ENCODE assay signal across 1 cellular context in the genomic region with DNA sequence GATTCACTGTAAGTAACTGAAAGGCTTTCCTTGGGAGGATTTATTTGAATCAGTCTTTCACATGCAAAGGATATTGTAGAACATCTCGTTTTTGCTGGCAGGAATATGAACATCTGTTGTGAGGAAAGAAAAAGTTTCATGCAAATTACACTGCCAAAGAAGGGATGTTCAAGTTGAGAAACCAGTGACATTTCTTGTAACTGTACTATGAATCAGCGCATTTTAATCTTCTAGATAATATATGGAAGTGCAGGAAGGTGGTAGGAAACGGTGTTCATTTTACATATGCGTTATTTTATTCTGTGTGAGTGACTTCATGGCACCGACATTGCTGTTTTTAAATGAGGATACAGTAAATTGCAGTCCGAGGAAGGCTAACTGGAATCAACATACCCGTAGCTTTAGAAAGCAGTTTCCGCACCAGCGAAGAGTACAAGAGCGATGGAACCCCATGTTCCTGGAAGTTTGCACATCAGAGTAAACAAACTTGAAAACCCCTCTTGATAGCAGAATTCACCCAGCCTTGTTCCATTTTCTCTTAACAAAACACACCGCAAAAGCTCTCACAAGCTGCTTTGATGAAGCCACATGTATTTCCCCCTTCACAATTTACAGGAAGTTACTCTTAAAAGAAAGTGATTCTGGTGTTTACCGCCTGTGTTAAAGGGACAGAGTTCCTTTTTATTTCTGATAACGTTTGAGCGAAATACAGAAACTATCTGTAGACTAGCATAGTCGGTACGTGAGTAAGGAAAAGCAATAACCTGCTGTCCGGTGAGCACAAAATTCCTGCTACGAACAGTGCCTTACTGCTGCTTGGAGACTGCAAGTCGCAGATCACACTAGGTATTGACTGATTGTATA.
TF ChIP-seq lines count a peak whose summit lies in the region.

No MANE protein-coding gene starts in this region.

TF ChIP-seq in K562, 482 proteins besides CTCF, POLR2A, EP300 and RAD21 (continued from another document and continues in another):
- TF ChIP-seq ZNF592 (IDR thresholded peaks at IDR 0.05) (peak; percentile 37), KLF13 (tag; IDR thresholded peaks at IDR 0.05; ENCODE audit: borderline replicate concordance, low read depth) (no peak), POLR2B (IDR thresholded peaks at IDR 0.05; ENCODE audit: low read depth, partially characterized antibody) (peak; percentile 22), RBM39 (optimal IDR thresholded peaks at IDR 0.05; ENCODE audit: low read depth, low read length) (no peak), ZEB2 (IDR thresholded peaks at IDR 0.05) (no peak), SMARCB1 (IDR thresholded peaks at IDR 0.05; ENCODE audit: insufficient read length, low read depth) (no peak), C11orf30 (IDR thresholded peaks at IDR 0.05; ENCODE audit: low read depth) (peak; percentile 86), GTF2E2 (tag; IDR thresholded peaks at IDR 0.05) (no peak), RUNX1 (IDR thresholded peaks at IDR 0.05; ENCODE audit: low read depth) (no peak), GABPA (tag; conservative IDR thresholded peaks at IDR 0.05; ENCODE audit: low read depth) (peak; percentile 53; the same call in 1 of the 2 replicates), L3MBTL2 (IDR thresholded peaks at IDR 0.05) (no peak; the same call in 1 of the 2 replicates), HNRNPLL (IDR thresholded peaks at IDR 0.05; ENCODE audit: low read depth, low read length, poor library complexity, severe bottlenecking) (no peak), NCOA4 (IDR thresholded peaks at IDR 0.05; ENCODE audit: partially characterized antibody) (no peak), ZNF121 (CRISPR knock-in tag; conservative IDR thresholded peaks at IDR 0.05) (no peak), NFE2L1 (tag; IDR thresholded peaks at IDR 0.05; ENCODE audit: borderline replicate concordance, low read depth) (peak; percentile 25; the same call in 1 of the 2 replicates), TFAM (CRISPR knock-in tag; conservative IDR thresholded peaks at IDR 0.05) (no peak), ZNF766 (CRISPR knock-in tag; conservative IDR thresholded peaks at IDR 0.05) (peak; percentile 71), SPI1 (IDR thresholded peaks at IDR 0.05; ENCODE audit: borderline replicate concordance, low read depth, low read length) (no peak), HDAC3 (IDR thresholded peaks at IDR 0.05; ENCODE audit: borderline replicate concordance, partially characterized antibody) (no peak), MXD1 (CRISPR knock-in tag; IDR thresholded peaks at IDR 0.05; ENCODE audit: borderline replicate concordance, poor library complexity, severe bottlenecking) (no peak), ZNF644 (tag; IDR thresholded peaks at IDR 0.05; ENCODE audit: low read depth) (peak; percentile 39; the same call in 1 of the 2 replicates), HDAC8 (tag; IDR thresholded peaks at IDR 0.05) (no peak), PHF8 (IDR thresholded peaks at IDR 0.05; ENCODE audit: borderline replicate concordance, low read length) (peak; percentile 40; the same call in 1 of the 2 replicates), NFIX (CRISPR knock-in tag; IDR thresholded peaks at IDR 0.05; ENCODE audit: low read depth) (no peak), TCF7 (IDR thresholded peaks at IDR 0.05; ENCODE audit: borderline replicate concordance) (no peak), THAP12 (CRISPR knock-in tag; IDR thresholded peaks at IDR 0.05) (no peak), BHLHE40 (IDR thresholded peaks at IDR 0.05; ENCODE audit: low read length) (no peak), PHTF2 (CRISPR knock-in tag; IDR thresholded peaks at IDR 0.05) (no peak), ZNF24 (IDR thresholded peaks at IDR 0.05) (no peak), KLF1 (tag; IDR thresholded peaks at IDR 0.05) (no peak), EGR1 (conservative IDR thresholded peaks at IDR 0.05) (no peak), NCOA1 (IDR thresholded peaks at IDR 0.05; ENCODE audit: low read depth) (no peak), SP2 (IDR thresholded peaks at IDR 0.05; ENCODE audit: extremely low read depth, low read depth, low read length, poor library complexity, severe bottlenecking) (no peak), XRCC4 (IDR thresholded peaks at IDR 0.05; ENCODE audit: extremely low read depth, insufficient read depth, insufficient read length) (no peak), PATZ1 (CRISPR knock-in tag; IDR thresholded peaks at IDR 0.05; ENCODE audit: borderline replicate concordance) (no peak), RAD51 (IDR thresholded peaks at IDR 0.05; ENCODE audit: borderline replicate concordance, low read depth) (no peak), PRMT5 (CRISPR knock-in tag; IDR thresholded peaks at IDR 0.05) (no peak)
- TF ChIP-seq, protein P1, sequence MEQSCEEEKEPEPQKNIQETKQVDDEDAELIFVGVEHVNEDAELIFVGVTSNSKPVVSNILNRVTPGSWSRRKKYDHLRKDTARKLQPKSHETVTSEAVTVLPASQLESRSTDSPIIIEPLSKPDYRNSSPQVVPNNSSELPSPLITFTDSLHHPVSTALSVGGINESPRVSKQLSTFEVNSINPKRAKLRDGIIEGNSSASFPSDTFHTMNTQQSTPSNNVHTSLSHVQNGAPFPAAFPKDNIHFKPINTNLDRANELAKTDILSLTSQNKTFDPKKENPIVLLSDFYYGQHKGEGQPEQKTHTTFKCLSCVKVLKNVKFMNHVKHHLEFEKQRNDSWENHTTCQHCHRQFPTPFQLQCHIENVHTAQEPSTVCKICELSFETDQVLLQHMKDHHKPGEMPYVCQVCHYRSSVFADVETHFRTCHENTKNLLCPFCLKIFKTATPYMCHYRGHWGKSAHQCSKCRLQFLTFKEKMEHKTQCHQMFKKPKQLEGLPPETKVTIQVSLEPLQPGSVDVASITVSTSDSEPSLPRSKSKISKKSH (CRISPR knock-in tag; IDR thresholded peaks at IDR 0.05): no peak
- TF ChIP-seq, protein P2, sequence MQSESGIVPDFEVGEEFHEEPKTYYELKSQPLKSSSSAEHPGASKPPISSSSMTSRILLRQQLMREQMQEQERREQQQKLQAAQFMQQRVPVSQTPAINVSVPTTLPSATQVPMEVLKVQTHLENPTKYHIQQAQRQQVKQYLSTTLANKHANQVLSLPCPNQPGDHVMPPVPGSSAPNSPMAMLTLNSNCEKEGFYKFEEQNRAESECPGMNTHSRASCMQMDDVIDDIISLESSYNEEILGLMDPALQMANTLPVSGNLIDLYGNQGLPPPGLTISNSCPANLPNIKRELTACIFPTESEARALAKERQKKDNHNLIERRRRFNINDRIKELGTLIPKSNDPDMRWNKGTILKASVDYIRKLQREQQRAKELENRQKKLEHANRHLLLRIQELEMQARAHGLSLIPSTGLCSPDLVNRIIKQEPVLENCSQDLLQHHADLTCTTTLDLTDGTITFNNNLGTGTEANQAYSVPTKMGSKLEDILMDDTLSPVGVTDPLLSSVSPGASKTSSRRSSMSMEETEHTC (IDR thresholded peaks at IDR 0.05): no peak
- TF ChIP-seq, protein P3, sequence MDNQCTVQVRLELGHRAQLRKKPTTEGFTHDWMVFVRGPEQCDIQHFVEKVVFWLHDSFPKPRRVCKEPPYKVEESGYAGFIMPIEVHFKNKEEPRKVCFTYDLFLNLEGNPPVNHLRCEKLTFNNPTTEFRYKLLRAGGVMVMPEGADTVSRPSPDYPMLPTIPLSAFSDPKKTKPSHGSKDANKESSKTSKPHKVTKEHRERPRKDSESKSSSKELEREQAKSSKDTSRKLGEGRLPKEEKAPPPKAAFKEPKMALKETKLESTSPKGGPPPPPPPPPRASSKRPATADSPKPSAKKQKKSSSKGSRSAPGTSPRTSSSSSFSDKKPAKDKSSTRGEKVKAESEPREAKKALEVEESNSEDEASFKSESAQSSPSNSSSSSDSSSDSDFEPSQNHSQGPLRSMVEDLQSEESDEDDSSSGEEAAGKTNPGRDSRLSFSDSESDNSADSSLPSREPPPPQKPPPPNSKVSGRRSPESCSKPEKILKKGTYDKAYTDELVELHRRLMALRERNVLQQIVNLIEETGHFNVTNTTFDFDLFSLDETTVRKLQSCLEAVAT (IDR thresholded peaks at IDR 0.05): 0 out of 4 replicates have a peak, but pooled peaks of 1 of the 2 experiments have one; percentile 32
- TF ChIP-seq, protein P4, sequence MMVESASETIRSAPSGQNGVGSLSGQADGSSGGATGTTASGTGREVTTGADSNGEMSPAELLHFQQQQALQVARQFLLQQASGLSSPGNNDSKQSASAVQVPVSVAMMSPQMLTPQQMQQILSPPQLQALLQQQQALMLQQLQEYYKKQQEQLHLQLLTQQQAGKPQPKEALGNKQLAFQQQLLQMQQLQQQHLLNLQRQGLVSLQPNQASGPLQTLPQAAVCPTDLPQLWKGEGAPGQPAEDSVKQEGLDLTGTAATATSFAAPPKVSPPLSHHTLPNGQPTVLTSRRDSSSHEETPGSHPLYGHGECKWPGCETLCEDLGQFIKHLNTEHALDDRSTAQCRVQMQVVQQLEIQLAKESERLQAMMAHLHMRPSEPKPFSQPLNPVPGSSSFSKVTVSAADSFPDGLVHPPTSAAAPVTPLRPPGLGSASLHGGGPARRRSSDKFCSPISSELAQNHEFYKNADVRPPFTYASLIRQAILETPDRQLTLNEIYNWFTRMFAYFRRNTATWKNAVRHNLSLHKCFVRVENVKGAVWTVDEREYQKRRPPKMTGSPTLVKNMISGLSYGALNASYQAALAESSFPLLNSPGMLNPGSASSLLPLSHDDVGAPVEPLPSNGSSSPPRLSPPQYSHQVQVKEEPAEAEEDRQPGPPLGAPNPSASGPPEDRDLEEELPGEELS (CRISPR knock-in tag; IDR thresholded peaks at IDR 0.05; ENCODE audit: borderline replicate concordance): no peak
- TF ChIP-seq, protein P5, sequence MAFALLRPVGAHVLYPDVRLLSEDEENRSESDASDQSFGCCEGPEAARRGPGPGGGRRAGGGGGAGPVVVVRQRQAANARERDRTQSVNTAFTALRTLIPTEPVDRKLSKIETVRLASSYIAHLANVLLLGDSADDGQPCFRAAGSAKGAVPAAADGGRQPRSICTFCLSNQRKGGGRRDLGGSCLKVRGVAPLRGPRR (CRISPR knock-in tag; IDR thresholded peaks at IDR 0.05): no peak
- TF ChIP-seq, protein P6, sequence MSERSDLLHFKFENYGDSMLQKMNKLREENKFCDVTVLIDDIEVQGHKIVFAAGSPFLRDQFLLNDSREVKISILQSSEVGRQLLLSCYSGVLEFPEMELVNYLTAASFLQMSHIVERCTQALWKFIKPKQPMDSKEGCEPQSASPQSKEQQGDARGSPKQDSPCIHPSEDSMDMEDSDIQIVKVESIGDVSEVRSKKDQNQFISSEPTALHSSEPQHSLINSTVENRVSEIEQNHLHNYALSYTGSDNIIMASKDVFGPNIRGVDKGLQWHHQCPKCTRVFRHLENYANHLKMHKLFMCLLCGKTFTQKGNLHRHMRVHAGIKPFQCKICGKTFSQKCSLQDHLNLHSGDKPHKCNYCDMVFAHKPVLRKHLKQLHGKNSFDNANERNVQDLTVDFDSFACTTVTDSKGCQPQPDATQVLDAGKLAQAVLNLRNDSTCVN (CRISPR knock-in tag; IDR thresholded peaks at IDR 0.05): no peak
